16 cellular contexts compared by ENCODE assay signal in the genomic region with DNA sequence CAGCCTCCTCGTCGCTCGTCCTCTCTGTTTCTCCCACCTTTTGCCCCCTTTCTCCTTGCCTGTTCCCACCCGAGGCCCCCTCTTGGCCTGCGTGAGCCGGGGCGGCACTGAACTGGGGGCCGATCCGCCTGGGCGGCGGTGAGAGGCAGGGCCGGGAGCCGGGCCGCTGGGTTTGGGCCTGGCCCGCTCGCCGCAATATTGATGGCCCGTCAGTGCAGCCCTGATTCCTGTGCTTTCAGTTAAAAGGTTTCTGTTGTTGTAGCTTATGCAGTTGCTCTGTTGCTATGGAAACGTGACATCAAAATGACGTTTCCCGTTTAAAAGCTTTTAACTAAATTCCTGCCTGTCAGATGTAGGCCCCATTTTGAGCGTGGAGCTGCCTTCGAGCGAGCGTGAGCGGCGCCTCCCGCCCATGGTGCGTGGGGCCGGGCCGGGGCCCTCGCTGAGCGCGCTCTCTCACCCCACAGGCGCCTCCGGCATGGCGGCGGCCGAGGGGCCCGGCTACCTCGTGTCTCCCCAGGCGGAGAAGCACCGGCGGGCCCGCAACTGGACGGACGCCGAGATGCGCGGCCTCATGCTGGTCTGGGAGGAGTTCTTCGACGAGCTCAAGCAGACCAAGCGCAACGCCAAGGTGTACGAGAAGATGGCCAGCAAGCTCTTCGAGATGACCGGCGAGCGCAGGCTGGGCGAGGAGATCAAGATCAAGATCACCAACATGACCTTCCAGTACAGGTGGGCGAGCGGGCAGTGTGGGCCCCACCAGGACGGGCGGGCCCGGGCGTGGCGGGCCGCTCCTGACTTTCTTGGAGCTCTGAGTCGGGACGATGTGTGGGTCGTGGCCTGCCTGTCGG. TPM values are rescaled to one million over a fixed set of nuclear protein-coding genes. Genes with fewer than 3 reads are reported as not detected.
A peak's percentile ranks its signal among the peaks of the same experiment; 100 is the strongest.
DNase-seq lines count a peak whose midpoint lies in the region; TF ChIP-seq lines count a peak whose summit lies in the region.
"Had no signal": no experiment of that assay in that cellular context is flagged by ENCODE, and none has a peak within 500 bp of the region (broad histone marks: within the 10 kb centered on the region; RNA-seq: fewer than 3 reads in every experiment).

TSS of gene MSANTD1 (plus strand) at position 349 of the 851 bp plus-strand sequence. CDS start at position 413, 64 bp downstream.

- H3K4ac ChIP-seq in mesenchymal stem cell (ENCODE audit: low read depth in 1 of 2, low read length in 2 of 2): no peak within 1 kb of the TSS

- H3K27me3 ChIP-seq in mesenchymal stem cell (ENCODE audit: control insufficient read depth in 1 of 2, insufficient read depth in 1 of 2, low read length in 2 of 2): no peaks in the 10 kb centered on the region
- H3K27me3 ChIP-seq: right atrium auricular region had no signal

- WGBS in mesenchymal stem cell: 94% methylated on average over 72 of the region's 72 CpGs

- H3K4me2 ChIP-seq in mesenchymal stem cell (ENCODE audit: low read length, poor library complexity, severe bottlenecking): no peak within 1 kb of the TSS

- peaks cover 5 to 38% of the 10 kb centered on the region in 2 experiments for H3K36me3 ChIP-seq in mesenchymal stem cell (ENCODE audit: control insufficient read depth in 1 of 2, insufficient read depth in 2 of 2, low read depth in 1 of 2, low read length in 2 of 2)
- H3K36me3 ChIP-seq: right atrium auricular region had no signal

- peak within 1 kb of the TSS; percentile 22 for H3K9ac ChIP-seq in mesenchymal stem cell (ENCODE audit: low read length)

- H3K79me1 ChIP-seq in mesenchymal stem cell (replicated peaks; ENCODE audit: low read length, poor library complexity, severe bottlenecking): no peaks in the 10 kb centered on the region

- H2AK5ac ChIP-seq in mesenchymal stem cell (ENCODE audit: low read length, severe bottlenecking): no peak within 1 kb of the TSS

- H3K9me3 ChIP-seq in mesenchymal stem cell (ENCODE audit: control insufficient read depth, low read length): no peaks in the 10 kb centered on the region
- H3K9me3 ChIP-seq: right atrium auricular region had no signal

- H3K23ac ChIP-seq in mesenchymal stem cell (ENCODE audit: low read length in 2 of 2): no peak within 1 kb of the TSS

- peak within 1 kb of the TSS in 1 of 2 experiments; percentile 51 for H3K14ac ChIP-seq in mesenchymal stem cell (ENCODE audit: low read length in 2 of 2)

- H4K8ac ChIP-seq in mesenchymal stem cell (ENCODE audit: low read length): no peak within 1 kb of the TSS

- no peak within 1 kb of the TSS for H3K27ac ChIP-seq in mesenchymal stem cell (ENCODE audit: low read length, poor library complexity, severe bottlenecking)
- H3K27ac ChIP-seq: right atrium auricular region, RWPE1 had no signal

- no peak within 1 kb of the TSS for H2BK15ac ChIP-seq in mesenchymal stem cell (ENCODE audit: low read depth, poor library complexity, severe bottlenecking)

- DNase-seq in AG10803 (ENCODE audit: low read depth) (peak; percentile 57), HFF-Myc (ENCODE audit: extremely low read depth, low read depth) (peak; percentile 39), choroid plexus epithelial cell (ENCODE audit: low read depth) (peak; percentile 38), mesenchymal stem cell (peak; percentile 70), foreskin melanocyte (no peak), NCI-H345 treated with DMSO at 0.1 percent for 48 hours (lab: John Stamatoyannopoulos, UW; ENCODE audit: unreplicated experiment) (no peak), HT-29 (ENCODE audit: low spot score) (no peak), GF-D8 (lab: John Stamatoyannopoulos, UW) (no peak)
- DNase-seq: activated CD8-positive, alpha-beta T cell treated with anti-CD3 and anti-CD28 coated beads for 36 hours; C1 segment of cervical spinal cord; erythroblast; NCI-H526; stimulated activated CD4-positive, alpha-beta T cell treated with anti-CD3 and anti-CD28 coated beads, Interleukin-4, amount 100 ng/mL, for 1 hour; stimulated activated naive CD4-positive, alpha-beta T cell had no signal

- no peak within 1 kb of the TSS for H2AFZ ChIP-seq in mesenchymal stem cell (ENCODE audit: low read depth, low read length)

- H3K18ac ChIP-seq in mesenchymal stem cell (ENCODE audit: low read depth in 1 of 2, low read length in 2 of 2): no peak within 1 kb of the TSS

- H3K4me1 ChIP-seq in mesenchymal stem cell (ENCODE audit: control insufficient read depth, insufficient read depth, low read depth, low read length): peaks cover 26% of the 10 kb centered on the region
- H3K4me1 ChIP-seq: right atrium auricular region had no signal

- TF ChIP-seq CTCF in AG10803 (conservative IDR thresholded peaks at IDR 0.05; ENCODE audit: low read length): no peak
- TF ChIP-seq CTCF in HFF-Myc (IDR thresholded peaks at IDR 0.05; ENCODE audit: low read depth, low read length, missing control alignments): no peak
- TF ChIP-seq CTCF in choroid plexus epithelial cell (conservative IDR thresholded peaks at IDR 0.05; ENCODE audit: low read depth, low read length): no peak

- no peak within 1 kb of the TSS for H2BK5ac ChIP-seq in mesenchymal stem cell (ENCODE audit: low read depth, low read length, poor library complexity, severe bottlenecking)

- H4K91ac ChIP-seq in mesenchymal stem cell (ENCODE audit: low read length): no peak within 1 kb of the TSS

- H2BK12ac ChIP-seq in mesenchymal stem cell (ENCODE audit: low read length in 2 of 2): no peak within 1 kb of the TSS

- no peak within 1 kb of the TSS for H2BK120ac ChIP-seq in mesenchymal stem cell (ENCODE audit: low read depth, low read length)

- H3K4me3 ChIP-seq in AG10803 (ENCODE audit: low read length): no peak within 1 kb of the TSS
- no peak within 1 kb of the TSS for H3K4me3 ChIP-seq in HFF-Myc (replicated peaks; ENCODE audit: low read depth, low read length)
- no peak within 1 kb of the TSS for H3K4me3 ChIP-seq in choroid plexus epithelial cell (ENCODE audit: low read depth, low read length)
- H3K4me3 ChIP-seq in mesenchymal stem cell (ENCODE audit: insufficient read depth in 1 of 2, low read depth in 1 of 2, low read length in 2 of 2): no peak within 1 kb of the TSS
- H3K4me3 ChIP-seq: right atrium auricular region had no signal

RNA-seq across cellular contexts. Expression of gene MSANTD1, which starts in this region (rescaled TPM):
- 0.07 TPM for polyA plus RNA-seq in mesenchymal stem cell (2013, experiment 1 of 2)
- polyA plus RNA-seq in mesenchymal stem cell (2013, experiment 2 of 2): 0.11 TPM
- total RNA-seq in HT-29 (2014; rRNA removed; shearing (Covaris generic)): 0.41 and 0.44 TPM in 2 replicates
- total RNA-seq: right atrium auricular region had no signal

Comparison
In these comparisons a context has a peak if more than half of its experiments do, and no peak if none do; other contexts are left out.
1. DNase-seq: peak in AG10803 (single experiment), HFF-Myc (single experiment), choroid plexus epithelial cell (single experiment) and mesenchymal stem cell (single experiment); none in foreskin melanocyte (single experiment), NCI-H345 treated with DMSO at 0.1 percent for 48 hours (single experiment), HT-29 (single experiment) and GF-D8 (single experiment).